8 cellular contexts compared by ENCODE assay signal in genomic region chr1:89523597-89524368, GRCh38. TPM values are rescaled to one million over a fixed set of nuclear protein-coding genes. Genes with fewer than 3 reads are reported as not detected.
DNase-seq lines count a peak whose midpoint lies in the region; ATAC-seq and TF ChIP-seq lines count a peak whose summit lies in the region.

No MANE protein-coding gene starts in this region.

- H3K79me2 ChIP-seq in osteoblast (ENCODE audit: insufficient read depth, low read length) = no peaks in the 10 kb centered on the region

- peak overlapping the region; percentile 97 for H2AFZ ChIP-seq in osteoblast (ENCODE audit: low read length)

- H3K36me3 Mint-ChIP-seq in activated CD8-positive, alpha-beta T cell treated with anti-CD3 and anti-CD28 coated beads for 36 hours (ENCODE audit: low read depth) = peaks cover 15% of the 10 kb centered on the region

- H3K4me3 ChIP-seq in BJ (ENCODE audit: low read depth, low read length) = peak overlapping the region; percentile 69
- peak overlapping the region; percentile 78 for H3K4me3 ChIP-seq in fibroblast of the aortic adventitia (ENCODE audit: low read depth, low read length)
- peak overlapping the region; percentile 85 for H3K4me3 ChIP-seq in osteoblast (ENCODE audit: insufficient read depth, low read length)

- POLR2A ChIA-PET in BJ (lab: Charles Lee) = no interaction called here
- POLR2A ChIA-PET in activated CD8-positive, alpha-beta T cell treated with anti-CD3 and anti-CD28 coated beads for 36 hours (lab: Charles Lee) = interaction anchor here (0.7 to 1.3 kb wide), 11 partner anchors 10 to 239 kb away, joined by 3 to 13 read pairs (median 4); no protein-coding TSS in a partner anchor

- intact Hi-C loops in activated CD8-positive, alpha-beta T cell treated with anti-CD3 and anti-CD28 coated beads for 36 hours (cut with micrococcal nuclease) = loop anchor here (2.0 to 10.0 kb wide), 4 partner anchors 21 to 241 kb away; no protein-coding TSS in a partner anchor

- peaks cover 26% of the 10 kb centered on the region for H3K4me1 Mint-ChIP-seq in activated CD8-positive, alpha-beta T cell treated with anti-CD3 and anti-CD28 coated beads for 36 hours (ENCODE audit: low read depth)

- DNase-seq in BJ (ENCODE audit: low read depth) (no peak), NCI-H524 treated with DMSO at 0.1 percent for 48 hours (lab: John Stamatoyannopoulos, UW) (peak; percentile 49), fibroblast of the aortic adventitia (ENCODE audit: low read depth) (peak; percentile 10), osteoblast (ENCODE audit: insufficient read length, low spot score, missing footprints) (peak; percentile 78)
- peak; percentile 87 for DNase-seq in activated CD8-positive, alpha-beta T cell treated with anti-CD3 and anti-CD28 coated beads for 36 hours
- DNase-seq in NK-92 treated with Interleukin-12 subunit alpha and Interleukin-12 subunit beta, amount 100 ng/mL, for 24 hours (lab: John Stamatoyannopoulos, UW) = no peak

- H3K27me3 ChIP-seq in BJ (ENCODE audit: control insufficient read depth, insufficient read depth, low read length) (peaks cover 4% of the 10 kb centered on the region), osteoblast (ENCODE audit: insufficient read depth, low read length) (peaks cover 5% of the 10 kb centered on the region)

- no peaks in the 10 kb centered on the region for H3K9me3 ChIP-seq in osteoblast (ENCODE audit: low read depth, low read length)

- TF ChIP-seq CTCF in BJ (IDR thresholded peaks at IDR 0.05; ENCODE audit: insufficient read depth, low read depth, low read length) (no peak), fibroblast of the aortic adventitia (IDR thresholded peaks at IDR 0.05; ENCODE audit: insufficient read depth, low read length) (no peak), osteoblast (IDR thresholded peaks at IDR 0.05; ENCODE audit: extremely low read depth, low read depth, low read length) (no peak)
- no peak for TF ChIP-seq CTCF in activated CD8-positive, alpha-beta T cell treated with anti-CD3 and anti-CD28 coated beads for 36 hours (IDR thresholded peaks at IDR 0.05)

- peaks cover 10% of the 10 kb centered on the region for H3K4me1 ChIP-seq in osteoblast (ENCODE audit: insufficient read depth, low read length)

- H3K27ac ChIP-seq in osteoblast (ENCODE audit: low read depth, low read length) = peak overlapping the region; percentile 49

- no peaks in the 10 kb centered on the region for H3K27me3 Mint-ChIP-seq in activated CD8-positive, alpha-beta T cell treated with anti-CD3 and anti-CD28 coated beads for 36 hours

- H3K36me3 ChIP-seq in BJ (ENCODE audit: control insufficient read depth, insufficient read depth, low read length) = no peaks in the 10 kb centered on the region
- H3K36me3 ChIP-seq in osteoblast (ENCODE audit: insufficient read depth, low read length) = no peaks in the 10 kb centered on the region

- peaks cover 12% of the 10 kb centered on the region for H3K9me3 Mint-ChIP-seq in activated CD8-positive, alpha-beta T cell treated with anti-CD3 and anti-CD28 coated beads for 36 hours

- no peaks in the 10 kb centered on the region for H4K20me1 ChIP-seq in osteoblast (ENCODE audit: insufficient read depth, low read length)

- H3K27ac Mint-ChIP-seq in activated CD8-positive, alpha-beta T cell treated with anti-CD3 and anti-CD28 coated beads for 36 hours = no peak overlapping the region

- CTCF ChIA-PET in BJ (lab: Yijun Ruan, JAX) = no interaction called here
- CTCF ChIA-PET in activated CD8-positive, alpha-beta T cell treated with anti-CD3 and anti-CD28 coated beads for 36 hours (lab: Charles Lee) = interaction anchor here (1.2 kb wide), 1 partner anchor 239 kb away, joined by 3 read pairs; no protein-coding TSS in a partner anchor

- no peak overlapping the region for H3K4me3 Mint-ChIP-seq in activated CD8-positive, alpha-beta T cell treated with anti-CD3 and anti-CD28 coated beads for 36 hours

- ATAC-seq in GM19035 (IDR thresholded peaks at IDR 0.05; ENCODE audit: unreplicated experiment) = peak; percentile 32
- ATAC-seq in HG03280 (IDR thresholded peaks at IDR 0.05; ENCODE audit: unreplicated experiment) = peak; percentile 26
- peak; percentile 62 for ATAC-seq in activated CD8-positive, alpha-beta T cell treated with anti-CD3 and anti-CD28 coated beads for 36 hours

- peak overlapping the region; percentile 90 for H3K4me2 ChIP-seq in osteoblast (ENCODE audit: insufficient read depth, low read length)

RNA-seq across cellular contexts. Expression of gene LRRC8B, which starts 0.8 kb away (rescaled TPM):
- 0.20 and 0.22 TPM in 2 replicates for polyA plus RNA-seq in BJ (2011; rRNA removed)
- 0.05 and 0.24 TPM in 2 replicates for polyA minus RNA-seq in BJ (2011; rRNA and poly(A)+ RNA removed)
- 10 to 100 TPM; 24.9 to 31.7 TPM for total RNA-seq in activated CD8-positive, alpha-beta T cell treated with anti-CD3 and anti-CD28 coated beads for 36 hours
- total RNA-seq in fibroblast of the aortic adventitia (ENCODE audit: low replicate concordance) (0.41 and 2.5 TPM in 2 replicates), osteoblast (1.2 and 1.4 TPM in 2 replicates)

Comparison
In these comparisons a context has a peak if more than half of its experiments do, and no peak if none do; other contexts are left out.
1. DNase-seq: peak in NCI-H524 treated with DMSO at 0.1 percent for 48 hours (single experiment), activated CD8-positive, alpha-beta T cell treated with anti-CD3 and anti-CD28 coated beads for 36 hours (single experiment), fibroblast of the aortic adventitia (single experiment) and osteoblast (single experiment); none in BJ (single experiment) and NK-92 treated with Interleukin-12 subunit alpha and Interleukin-12 subunit beta, amount 100 ng/mL, for 24 hours (single experiment).
2. Peak in every context shown above with its lines, with median percentiles within 50 percentile points of each other: H3K4me3 ChIP-seq and ATAC-seq.